16 cellular contexts compared by ENCODE assay signal in the genomic region with DNA sequence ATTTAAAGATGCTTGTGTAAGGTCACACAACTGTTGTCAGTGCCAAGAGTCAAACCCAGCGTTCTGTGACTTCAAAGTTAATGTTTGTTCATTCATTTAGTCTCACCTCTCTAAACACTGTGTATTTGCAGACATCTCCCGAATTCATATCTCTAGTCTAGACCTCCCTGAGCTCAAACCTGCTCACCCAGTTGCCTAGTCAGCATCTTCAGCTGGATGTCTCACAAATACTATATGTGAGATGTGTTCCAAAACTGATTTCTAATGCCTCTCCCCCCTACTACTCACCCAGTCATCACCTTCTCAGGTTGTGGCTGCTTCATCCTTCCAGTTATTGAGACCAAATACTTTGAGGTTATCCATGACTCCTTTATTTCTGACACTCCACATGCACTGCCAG.
A peak's percentile ranks its signal among the peaks of the same experiment; 100 is the strongest.
DNase-seq lines count a peak whose midpoint lies in the region; ATAC-seq, FAIRE-seq and TF ChIP-seq lines count a peak whose summit lies in the region.
"Had no signal": no experiment of that assay in that cellular context is flagged by ENCODE, and none has a peak within 500 bp of the region (broad histone marks: within the 10 kb centered on the region; RNA-seq: fewer than 3 reads in every experiment).

No MANE protein-coding gene starts in this region.

- peaks cover 55% of the 10 kb centered on the region for H3K4me1 Mint-ChIP-seq in stimulated activated memory B cell treated with anti-CD40 and anti-IgM and Interleukin-4, amounts not matched to agents 10 μg/mL and 1 μg/mL and 100 μg/mL, for 72 hours

- peaks cover 26% of the 10 kb centered on the region for H3K36me3 Mint-ChIP-seq in stimulated activated memory B cell treated with anti-CD40 and anti-IgM and Interleukin-4, amounts not matched to agents 10 μg/mL and 1 μg/mL and 100 μg/mL, for 72 hours

- no peaks in the 10 kb centered on the region for H3K36me3 ChIP-seq in keratinocyte (ENCODE audit: control insufficient read depth in 2 of 2, extremely low read depth in 1 of 2, insufficient read depth in 2 of 2, low read length in 2 of 2)
- H3K36me3 ChIP-seq: BLaER1 had no signal

- no peak for ATAC-seq in stimulated activated memory B cell treated with anti-CD40 and anti-IgM and Interleukin-4, amounts not matched to agents 10 μg/mL and 1 μg/mL and 100 μg/mL, for 72 hours
- ATAC-seq: HCT116 had no signal

- FAIRE-seq in GM12891 (lab: Jason Lieb, UNC) (peak; percentile 59), keratinocyte (lab: Jason Lieb, UNC) (peak; percentile 55)
- FAIRE-seq: H54, HTR-8/SVneo had no signal

- no peak overlapping the region for H3K4me3 ChIP-seq in keratinocyte (ENCODE audit: control insufficient read depth in 2 of 3, extremely low read depth in 1 of 3, insufficient read depth in 2 of 3, low read depth in 1 of 3, low read length in 3 of 3)
- H3K4me3 ChIP-seq: BLaER1, GM23248 had no signal

- H3K9me3 Mint-ChIP-seq in stimulated activated memory B cell treated with anti-CD40 and anti-IgM and Interleukin-4, amounts not matched to agents 10 μg/mL and 1 μg/mL and 100 μg/mL, for 72 hours = no peaks in the 10 kb centered on the region
- H3K9me3 Mint-ChIP-seq: CD8-positive, alpha-beta memory T cell had no signal

- H3K4me3 Mint-ChIP-seq in stimulated activated memory B cell treated with anti-CD40 and anti-IgM and Interleukin-4, amounts not matched to agents 10 μg/mL and 1 μg/mL and 100 μg/mL, for 72 hours = no peak overlapping the region
- H3K4me3 Mint-ChIP-seq: CD8-positive, alpha-beta memory T cell had no signal

- TF ChIP-seq POLR2A in GM12891 (IDR thresholded peaks at IDR 0.05; ENCODE audit: low read depth, low read length) = no peak

- TF ChIP-seq CTCF in VCaP (conservative IDR thresholded peaks at IDR 0.05) (no peak), keratinocyte (optimal IDR thresholded peaks at IDR 0.05 in 1 of 3, IDR thresholded peaks at IDR 0.05 in 1 of 3, conservative IDR thresholded peaks at IDR 0.05 in 1 of 3; ENCODE audit: extremely low read depth in 1 of 3, insufficient read depth in 2 of 3, low read length in 3 of 3) (no peak)

- H3K9me1 ChIP-seq in keratinocyte (ENCODE audit: control insufficient read depth, extremely low read depth, insufficient read depth, low read length) = no peaks in the 10 kb centered on the region

- H3K27ac ChIP-seq in VCaP (peak overlapping the region; percentile 16; the same call in 1 of the 2 replicates), keratinocyte (ENCODE audit: control insufficient read depth, insufficient read depth, low read length) (no peak overlapping the region)
- H3K27ac ChIP-seq: BLaER1, GM23248 had no signal

- no peaks in the 10 kb centered on the region for H3K27me3 Mint-ChIP-seq in stimulated activated memory B cell treated with anti-CD40 and anti-IgM and Interleukin-4, amounts not matched to agents 10 μg/mL and 1 μg/mL and 100 μg/mL, for 72 hours
- H3K27me3 Mint-ChIP-seq: CD8-positive, alpha-beta memory T cell had no signal

- H3K4me1 ChIP-seq in keratinocyte (ENCODE audit: control insufficient read depth, extremely low read depth, insufficient read depth, low read length) = no peaks in the 10 kb centered on the region
- H3K4me1 ChIP-seq: Caco-2 had no signal

- H2AFZ ChIP-seq in keratinocyte (ENCODE audit: control insufficient read depth, low read length) = no peak overlapping the region
- H2AFZ ChIP-seq: GM23248 had no signal

- H3K27ac Mint-ChIP-seq in stimulated activated memory B cell treated with anti-CD40 and anti-IgM and Interleukin-4, amounts not matched to agents 10 μg/mL and 1 μg/mL and 100 μg/mL, for 72 hours = peak overlapping the region; percentile 18
- H3K27ac Mint-ChIP-seq: CD8-positive, alpha-beta memory T cell had no signal

- DNase-seq in GM12891 (ENCODE audit: insufficient read length, low spot score) = no peak
- DNase-seq in keratinocyte (ENCODE audit: low read depth, low spot score) = no peak
- DNase-seq in activated T-cell treated with anti-CD3 and anti-CD28 coated beads, Interleukin-2, amount 50 U/mL, for 1 hour = no peak
- no peak for DNase-seq in activated naive CD4-positive, alpha-beta T cell treated with Interleukin-2 at 50 U/mL for 16 hours
- DNase-seq: AML-193; Caco-2; CD8-positive, alpha-beta memory T cell; DMS53; GF-D8; GM23248 had no signal

- no peaks in the 10 kb centered on the region for H3K9me3 ChIP-seq in keratinocyte (ENCODE audit: control insufficient read depth, low read depth, low read length)
- H3K9me3 ChIP-seq: BLaER1, Caco-2 had no signal

- dilution Hi-C loops in keratinocyte (cut with MboI; ENCODE audit: extremely low pct_ligation_motif_present, low sequenced_read_pairs) = no loop called here

- H3K27me3 ChIP-seq in keratinocyte (ENCODE audit: control insufficient read depth, extremely low read depth, insufficient read depth, low read length) = no peaks in the 10 kb centered on the region
- H3K27me3 ChIP-seq: BLaER1 had no signal

- no peaks in the 10 kb centered on the region for H3K79me2 ChIP-seq in keratinocyte (ENCODE audit: control insufficient read depth, insufficient read depth, low read length)

- H3K4me2 ChIP-seq in keratinocyte (ENCODE audit: control insufficient read depth, extremely low read depth, insufficient read depth, low read depth, low read length) = no peak overlapping the region
- H3K4me2 ChIP-seq: BLaER1 had no signal

- no peak overlapping the region for H3K9ac ChIP-seq in keratinocyte (ENCODE audit: control insufficient read depth, extremely low read depth, insufficient read depth, low read length)
- H3K9ac ChIP-seq: BLaER1, GM23248 had no signal

- no peaks in the 10 kb centered on the region for H4K20me1 ChIP-seq in keratinocyte (ENCODE audit: control insufficient read depth, extremely low read depth, insufficient read depth, low read length)
- H4K20me1 ChIP-seq: BLaER1 had no signal

TF ChIP-seq in GM12891, 5 proteins besides CTCF, POLR2A, EP300 and RAD21:
- no peak for TF ChIP-seq PAX5 (IDR thresholded peaks at IDR 0.05; ENCODE audit: insufficient read depth, low read length, severe bottlenecking)
TF ChIP-seq in GM12891: peak in this region for 0.
